15 cellular contexts compared by ENCODE assay signal in the genomic region with DNA sequence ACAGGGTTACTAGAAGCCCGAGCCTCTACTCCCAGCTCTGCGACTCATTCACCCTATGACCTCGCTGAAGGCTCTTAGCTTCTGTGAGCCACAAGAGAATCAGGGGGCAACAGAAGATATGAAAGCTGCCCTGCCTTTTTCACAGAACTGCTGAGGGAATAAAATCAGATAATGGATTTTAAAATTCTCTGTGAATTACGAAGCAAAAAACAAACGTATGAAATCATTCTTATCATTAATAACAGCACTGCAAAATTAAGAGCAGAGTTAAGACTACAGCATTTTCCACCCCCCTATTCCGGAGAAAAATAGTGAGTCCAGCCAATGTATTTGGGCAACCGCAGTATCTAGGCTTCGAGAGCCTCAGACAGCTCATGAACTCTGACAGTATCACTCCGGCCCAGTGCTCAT. TPM values are rescaled to one million over a fixed set of nuclear protein-coding genes. Genes with fewer than 3 reads are reported as not detected.
DNase-seq lines count a peak whose midpoint lies in the region; ATAC-seq and TF ChIP-seq lines count a peak whose summit lies in the region.
"Had no signal": no experiment of that assay in that cellular context is flagged by ENCODE, and none has a peak within 500 bp of the region (broad histone marks: within the 10 kb centered on the region; RNA-seq: fewer than 3 reads in every experiment).

No MANE protein-coding gene starts in this region.

- H3K4me1 ChIP-seq in iPS-20b (ENCODE audit: insufficient read depth, low read length) = peaks cover 52% of the 10 kb centered on the region

- no peaks in the 10 kb centered on the region for H3K27me3 Mint-ChIP-seq in activated naive CD8-positive, alpha-beta T cell treated with anti-CD3 and anti-CD28 coated beads, Interleukin-2, amount 50 U/mL, for 24 hours

- H3K36me3 ChIP-seq in brain microvascular endothelial cell (replicated peaks) = no peaks in the 10 kb centered on the region
- no peaks in the 10 kb centered on the region for H3K36me3 ChIP-seq in iPS-20b (ENCODE audit: insufficient read depth, low read depth, low read length)

- H3K27ac ChIP-seq in brain microvascular endothelial cell (peak overlapping the region; percentile 87), iPS-20b (ENCODE audit: low read length) (no peak overlapping the region), temporal lobe (ENCODE audit: low read depth, low read length) (peak overlapping the region; percentile 59)

- no peak for TF ChIP-seq CTCF in brain microvascular endothelial cell (IDR thresholded peaks at IDR 0.05; ENCODE audit: low read depth, low read length, missing control alignments)

- H3K9me3 ChIP-seq in iPS-20b (ENCODE audit: insufficient read depth, low read depth, low read length) = no peaks in the 10 kb centered on the region

- ATAC-seq in activated naive CD8-positive, alpha-beta T cell treated with anti-CD3 and anti-CD28 coated beads, Interleukin-2, amount 50 U/mL, for 24 hours = no peak
- ATAC-seq in GM18858 (IDR thresholded peaks at IDR 0.05; ENCODE audit: unreplicated experiment) = no peak

- H3K4me3 ChIP-seq in brain microvascular endothelial cell (ENCODE audit: low read depth, low read length) (peak overlapping the region; percentile 15), iPS-20b (ENCODE audit: low read length) (no peak overlapping the region)

- no peak overlapping the region for H3K27ac Mint-ChIP-seq in activated naive CD8-positive, alpha-beta T cell treated with anti-CD3 and anti-CD28 coated beads, Interleukin-2, amount 50 U/mL, for 24 hours

- H3K9ac ChIP-seq in iPS-20b (ENCODE audit: low read depth, low read length) = peak overlapping the region; percentile 36; the same call in 1 of the 2 replicates

- H3K27me3 ChIP-seq in brain microvascular endothelial cell (replicated peaks) (no peaks in the 10 kb centered on the region), iPS-20b (ENCODE audit: insufficient read depth, low read length) (no peaks in the 10 kb centered on the region)

- DNase-seq in NCI-H226 = peak; percentile 43
- no peak for DNase-seq in brain microvascular endothelial cell
- no peak for DNase-seq in foreskin melanocyte
- no peak for DNase-seq in NCI-H146 treated with DMSO at 0.1 percent for 48 hours (lab: John Stamatoyannopoulos, UW; ENCODE audit: unreplicated experiment)
- DNase-seq in activated naive CD8-positive, alpha-beta T cell treated with anti-CD3 and anti-CD28 coated beads, Interleukin-2, amount 50 U/mL, for 24 hours = no peak
- DNase-seq: activated CD4-positive, alpha-beta T cell treated with anti-CD3 and anti-CD28 coated beads for 48 hours; activated gamma-delta T cell; head of caudate nucleus; midbrain; NCI-H510A treated with DMSO at 0.1 percent for 48 hours; small intestine; stimulated activated CD8-positive, alpha-beta memory T cell treated with anti-CD3 and anti-CD28 coated beads, Interleukin-4, amount 100 ng/mL, for 48 hours had no signal

- H3K4me1 Mint-ChIP-seq in activated naive CD8-positive, alpha-beta T cell treated with anti-CD3 and anti-CD28 coated beads, Interleukin-2, amount 50 U/mL, for 24 hours = peaks cover 23% of the 10 kb centered on the region

- H3K4me3 Mint-ChIP-seq in activated naive CD8-positive, alpha-beta T cell treated with anti-CD3 and anti-CD28 coated beads, Interleukin-2, amount 50 U/mL, for 24 hours = no peak overlapping the region

- no peaks in the 10 kb centered on the region for H3K9me3 Mint-ChIP-seq in activated naive CD8-positive, alpha-beta T cell treated with anti-CD3 and anti-CD28 coated beads, Interleukin-2, amount 50 U/mL, for 24 hours

- in situ Hi-C loops in brain microvascular endothelial cell (cut with HindIII; ENCODE audit: low pct_ligation_motif_present, low sequenced_read_pairs) = no loop called here

- no peaks in the 10 kb centered on the region for H3K36me3 Mint-ChIP-seq in activated naive CD8-positive, alpha-beta T cell treated with anti-CD3 and anti-CD28 coated beads, Interleukin-2, amount 50 U/mL, for 24 hours (ENCODE audit: low read depth)

RNA-seq across cellular contexts. Expression of a gene that starts 33.5 kb away (rescaled TPM):
- 52.6 TPM for total RNA-seq in temporal lobe
